ENCODE assay signal across 9 cellular contexts in the genomic region with DNA sequence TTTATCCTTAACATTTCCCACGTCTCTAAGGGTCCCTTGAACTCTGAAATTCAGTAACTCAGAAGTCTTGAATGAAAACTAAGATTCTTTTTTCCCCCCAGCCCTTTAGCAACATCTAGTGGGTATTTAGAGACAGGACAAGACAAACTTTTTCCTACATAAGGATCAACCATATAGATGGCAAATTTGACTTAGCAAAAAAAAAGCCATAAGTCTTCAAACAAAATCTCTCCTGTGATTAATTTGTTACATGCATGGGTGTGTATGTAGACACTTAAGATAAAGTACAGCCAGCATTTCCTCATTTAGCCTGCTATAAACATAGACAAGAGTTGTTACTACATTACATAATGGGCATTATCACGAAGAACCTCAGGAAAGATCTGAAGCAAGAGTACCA. TPM values are rescaled to one million over a fixed set of nuclear protein-coding genes. Genes with fewer than 3 reads are reported as not detected.
A peak's percentile ranks its signal among the peaks of the same experiment; 100 is the strongest.
DNase-seq lines count a peak whose midpoint lies in the region; ATAC-seq, FAIRE-seq and TF ChIP-seq lines count a peak whose summit lies in the region.
"Had no signal": no experiment of that assay in that cellular context is flagged by ENCODE, and none has a peak within 500 bp of the region (broad histone marks: within the 10 kb centered on the region; RNA-seq: fewer than 3 reads in every experiment).

No MANE protein-coding gene starts in this region.

- 47% methylated on average over 2 of the region's 2 CpGs for WGBS in tibial nerve, 2 donors

- peak; percentile 29 for TF ChIP-seq CTCF in GM10248 (IDR thresholded peaks at IDR 0.05; ENCODE audit: control extremely low read depth, extremely low read depth, low read depth, missing control alignments)
- TF ChIP-seq CTCF in RWPE2 (IDR thresholded peaks at IDR 0.05; ENCODE audit: poor library complexity, severe bottlenecking): peak; percentile 98
- peak; percentile 60 for TF ChIP-seq CTCF in fibroblast of the aortic adventitia (IDR thresholded peaks at IDR 0.05; ENCODE audit: insufficient read depth, low read length)
- peak in 4 of 5 experiments; percentile 14 to 36 (median 18) for TF ChIP-seq CTCF in tibial nerve (IDR thresholded peaks at IDR 0.05)

- ATAC-seq in RWPE2 (ENCODE audit: low read depth): peak; percentile 48; the same call in 1 of the 3 replicates
- ATAC-seq in GM18858 (IDR thresholded peaks at IDR 0.05; ENCODE audit: unreplicated experiment): no peak
- no peak for ATAC-seq in HG03457 (IDR thresholded peaks at IDR 0.05; ENCODE audit: unreplicated experiment)
- no peak for ATAC-seq in GM19395 (IDR thresholded peaks at IDR 0.05; ENCODE audit: unreplicated experiment)

- no peak for TF ChIP-seq POLR2A in tibial nerve (IDR thresholded peaks at IDR 0.05)

- H3K4me3 ChIP-seq in RWPE2 (ENCODE audit: severe bottlenecking): no peak overlapping the region
- H3K4me3 ChIP-seq in fibroblast of the aortic adventitia (ENCODE audit: low read depth, low read length): no peak overlapping the region
- no peak overlapping the region for H3K4me3 ChIP-seq in tibial nerve

- no peak for TF ChIP-seq EP300 in tibial nerve (IDR thresholded peaks at IDR 0.05)

- peak; percentile 86 for FAIRE-seq in A204.1 (lab: Jason Lieb, UNC)

- H3K27me3 ChIP-seq in RWPE2 (ENCODE audit: insufficient read depth, poor library complexity, severe bottlenecking) (no peaks in the 10 kb centered on the region), tibial nerve (no peaks in the 10 kb centered on the region)

- POLR2A ChIA-PET in GM10248 (lab: Yijun Ruan, JAX): no interaction called here

- H3K27ac ChIP-seq in RWPE2 (ENCODE audit: poor library complexity, severe bottlenecking) (no peak overlapping the region), tibial nerve (no peak overlapping the region)

- CTCF ChIA-PET in GM10248 (lab: Yijun Ruan, JAX): no interaction called here

- H3K4me1 ChIP-seq in RWPE2 (ENCODE audit: insufficient read depth, poor library complexity, severe bottlenecking): no peaks in the 10 kb centered on the region
- no peaks in the 10 kb centered on the region for H3K4me1 ChIP-seq in tibial nerve

- peak; percentile 20 for DNase-seq in GM10248 (ENCODE audit: extremely low spot score)
- no peak for DNase-seq in RWPE2 (ENCODE audit: low spot score)
- peak; percentile 57 for DNase-seq in fibroblast of the aortic adventitia (ENCODE audit: low read depth)
- no peak for DNase-seq in tibial nerve (ENCODE audit: low spot score in 2 of 2)
- DNase-seq: activated naive CD8-positive, alpha-beta T cell treated with anti-CD3 and anti-CD28 coated beads, Interleukin-2, amount 10 ng/mL, durations not matched to agents 7 days and 5 days had no signal

- H3K36me3 ChIP-seq in RWPE2 (ENCODE audit: low read depth): no peaks in the 10 kb centered on the region
- H3K36me3 ChIP-seq in tibial nerve: no peaks in the 10 kb centered on the region

- H3K9me3 ChIP-seq in RWPE2 (ENCODE audit: severe bottlenecking) (no peaks in the 10 kb centered on the region), tibial nerve (peaks cover 0 to 3% (median 0%) of the 10 kb centered on the region in 4 donors)

RNA-seq across cellular contexts. Expression of a gene that starts 29.1 kb away (rescaled TPM):
- total RNA-seq in fibroblast of the aortic adventitia (ENCODE audit: low replicate concordance) (0.16 and 0.18 TPM in 2 replicates), tibial nerve (1 to 10 TPM in 1 of 4 donors, under 1 TPM in 3; 0.21 to 1.5 (median 0.35) TPM)

Comparison
In these comparisons a context has a peak if more than half of its experiments do, and no peak if none do; other contexts are left out.
1. DNase-seq: peak in GM10248 (single experiment) and fibroblast of the aortic adventitia (single experiment); none in RWPE2 (single experiment) and tibial nerve (0 of 2).
2. CTCF ChIP-seq: peak in every context shown above with its lines; median percentile 98 in RWPE2; 60 in fibroblast of the aortic adventitia; 29 in GM10248; 18 in tibial nerve.